Comparison of ENCODE assay signal across 12 cellular contexts in the genomic region with DNA sequence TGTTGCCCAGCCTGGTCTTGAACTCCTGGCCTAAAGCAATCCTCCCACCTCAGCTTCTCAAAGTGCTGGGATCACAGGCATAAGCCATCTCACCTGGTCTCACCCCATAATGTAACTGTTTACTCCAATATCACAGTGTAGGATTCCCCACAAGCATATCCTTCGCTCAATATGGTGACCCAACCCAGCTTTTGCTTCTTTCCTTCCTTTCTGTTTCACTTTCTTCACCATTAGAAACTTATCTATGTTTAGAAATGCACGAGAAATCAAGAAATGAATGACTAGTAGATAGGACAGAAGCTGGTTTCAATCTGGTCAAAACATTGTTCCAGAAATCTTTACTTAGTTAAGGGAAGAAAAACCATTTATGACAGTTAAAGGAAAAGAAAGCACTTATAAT. TPM values are rescaled to one million over a fixed set of nuclear protein-coding genes. Genes with fewer than 3 reads are reported as not detected.
A peak's percentile ranks its signal among the peaks of the same experiment; 100 is the strongest.
DNase-seq lines count a peak whose midpoint lies in the region; ATAC-seq and TF ChIP-seq lines count a peak whose summit lies in the region.
"Had no signal": no experiment of that assay in that cellular context is flagged by ENCODE, and none has a peak within 500 bp of the region (broad histone marks: within the 10 kb centered on the region; RNA-seq: fewer than 3 reads in every experiment).

No MANE protein-coding gene starts in this region.

- CTCF ChIA-PET in CD4-positive, alpha-beta T cell (lab: Charles Lee) = interaction anchor here (0.8 to 1.1 kb wide), 2 partner anchors 19 to 172 kb away, joined by 3 to 4 read pairs; a partner anchor contains a TSS
- CTCF ChIA-PET in mammary epithelial cell (lab: Charles Lee; ENCODE audit: low non-redundant PET) = no interaction called here

- no peaks in the 10 kb centered on the region for H3K36me3 ChIP-seq in adipocyte (ENCODE audit: control insufficient read depth, insufficient read depth, low read length, severe bottlenecking)
- H3K36me3 ChIP-seq in mammary epithelial cell (ENCODE audit: insufficient read depth, low read length) = no peaks in the 10 kb centered on the region

- in situ Hi-C loops in mammary epithelial cell (cut with MboI; ENCODE audit: low sequenced_read_pairs in 2 of 2) = no loop called here

- peaks cover 85% of the 10 kb centered on the region for H3K79me2 ChIP-seq in mammary epithelial cell (ENCODE audit: insufficient read depth, low read length)

- ATAC-seq in CD4-positive, alpha-beta T cell (ENCODE audit: poor library complexity) = peak; percentile 75
- peak; percentile 80 for ATAC-seq in GM19463 (IDR thresholded peaks at IDR 0.05; ENCODE audit: unreplicated experiment)
- ATAC-seq in HG03280 (IDR thresholded peaks at IDR 0.05; ENCODE audit: unreplicated experiment) = peak; percentile 56

- 100% methylated on average over 2 of the region's 2 CpGs for WGBS in mammary epithelial cell (ENCODE audit: low coverage, missing lambda C conversion rate)

- H3K9ac ChIP-seq in adipocyte (ENCODE audit: low read length) = peak overlapping the region; percentile 40
- H3K9ac ChIP-seq in mammary epithelial cell (ENCODE audit: insufficient read depth, low read length) = no peak overlapping the region

- intact Hi-C loops in CD4-positive, alpha-beta T cell (cut with DNase I, micrococcal nuclease) = no loop called here
- intact Hi-C loops in mammary epithelial cell (cut with micrococcal nuclease) = no loop called here

- no peaks in the 10 kb centered on the region for H3K9me3 Mint-ChIP-seq in CD4-positive, alpha-beta T cell

- H3K36me3 Mint-ChIP-seq in CD4-positive, alpha-beta T cell (ENCODE audit: low read depth) = no peaks in the 10 kb centered on the region

- no peaks in the 10 kb centered on the region for H3K27me3 Mint-ChIP-seq in CD4-positive, alpha-beta T cell

- peak overlapping the region; percentile 5 for H3K27ac ChIP-seq in CD4-positive, alpha-beta T cell (ENCODE audit: low read depth, low read length)
- no peak overlapping the region for H3K27ac ChIP-seq in caudate nucleus (ENCODE audit: low read depth, low read length)
- no peak overlapping the region for H3K27ac ChIP-seq in mammary epithelial cell (ENCODE audit: insufficient read depth, low read depth, low read length)

- DNase-seq in CD4-positive, alpha-beta T cell = no peak
- DNase-seq in adipocyte (ENCODE audit: low read depth) = peak; percentile 38
- no peak for DNase-seq in hippocampal formation (lab: John Stamatoyannopoulos, UW)
- DNase-seq in caudate nucleus (lab: John Stamatoyannopoulos, UW) = no peak
- DNase-seq in HCEC 1CT = no peak
- DNase-seq in mammary epithelial cell = no peak
- DNase-seq: activated effector memory CD4-positive, alpha-beta T cell treated with anti-CD3 and anti-CD28 coated beads, Interleukin-2, amount 50 U/mL, for 16 hours; Caco-2; foreskin fibroblast had no signal

- no peak overlapping the region for H2AFZ ChIP-seq in mammary epithelial cell (ENCODE audit: low read depth, low read length)

- H4K20me1 ChIP-seq in mammary epithelial cell (ENCODE audit: insufficient read depth, low read length) = no peaks in the 10 kb centered on the region

- dilution Hi-C loops in mammary epithelial cell (cut with HindIII; ENCODE audit: low sequenced_read_pairs) = no loop called here

- peaks cover 18% of the 10 kb centered on the region for H3K4me1 ChIP-seq in adipocyte (ENCODE audit: control insufficient read depth, insufficient read depth, low read length)
- H3K4me1 ChIP-seq in mammary epithelial cell (ENCODE audit: insufficient read depth, low read length) = peaks cover 13% of the 10 kb centered on the region

- no TSS peak for BruUV-seq in mammary epithelial cell (replicated peaks; lab: Mats Ljungman, UMichigan)

- no peak overlapping the region for H3K4me2 ChIP-seq in mammary epithelial cell (ENCODE audit: insufficient read depth, low read depth, low read length)

- peaks cover 63% of the 10 kb centered on the region for H3K4me1 Mint-ChIP-seq in CD4-positive, alpha-beta T cell (ENCODE audit: low read depth)

- POLR2A ChIA-PET in CD4-positive, alpha-beta T cell (lab: Charles Lee) = interaction anchor here (0.8 to 1.9 kb wide), 5 partner anchors 8 to 355 kb away, joined by 3 to 15 read pairs (median 4); a partner anchor contains a TSS

- H3K4me3 Mint-ChIP-seq in CD4-positive, alpha-beta T cell = peak overlapping the region; percentile 86

- no peaks in the 10 kb centered on the region for H3K27me3 ChIP-seq in CD4-positive, alpha-beta T cell (ENCODE audit: control insufficient read depth, insufficient read depth, low read length)
- H3K27me3 ChIP-seq in adipocyte (replicated peaks; ENCODE audit: control insufficient read depth, insufficient read depth, low read length) (no peaks in the 10 kb centered on the region), mammary epithelial cell (ENCODE audit: insufficient read depth, low read length) (no peaks in the 10 kb centered on the region)

- H3K9me3 ChIP-seq in CD4-positive, alpha-beta T cell (ENCODE audit: control insufficient read depth, low read length) = no peaks in the 10 kb centered on the region
- H3K9me3 ChIP-seq in adipocyte (ENCODE audit: control insufficient read depth, low read length) (no peaks in the 10 kb centered on the region), mammary epithelial cell (replicated peaks; ENCODE audit: insufficient read depth, low read length) (no peaks in the 10 kb centered on the region)
- H3K9me3 ChIP-seq: Caco-2 had no signal

- TF ChIP-seq CTCF in CD4-positive, alpha-beta T cell (IDR thresholded peaks at IDR 0.05) = no peak
- TF ChIP-seq CTCF in mammary epithelial cell (conservative IDR thresholded peaks at IDR 0.05 in 1 of 2, IDR thresholded peaks at IDR 0.05 in 1 of 2; ENCODE audit: extremely low read depth in 1 of 2, insufficient read depth in 1 of 2, low read depth in 1 of 2, low read length in 2 of 2) = no peak

- peak overlapping the region; percentile 42 for H3K4me3 ChIP-seq in adipocyte (ENCODE audit: low read length)
- no peak overlapping the region for H3K4me3 ChIP-seq in mammary epithelial cell (replicated peaks in 1 of 3; ENCODE audit: insufficient read depth in 1 of 3, low read depth in 2 of 3, low read length in 3 of 3)

- H3K27ac Mint-ChIP-seq in CD4-positive, alpha-beta T cell = peak overlapping the region; percentile 93

RNA-seq across cellular contexts. Expression of a gene that starts 18.9 kb away (rescaled TPM):
- total RNA-seq in CD4-positive, alpha-beta T cell = 1 to 10 TPM; 1.8 to 2.8 TPM
- 10 to 100 TPM; 19.0 to 38.4 TPM for total RNA-seq in mammary epithelial cell
- 36.2 TPM for polyA plus RNA-seq in mammary epithelial cell
- 37.1 TPM for polyA minus RNA-seq in mammary epithelial cell
- total RNA-seq: OCI-LY7 had no signal

Comparison
In these comparisons a context has a peak if more than half of its experiments do, and no peak if none do; other contexts are left out.
1. RNA of a gene that starts 18.9 kb away (total RNA-seq): 19.0 to 38.4 TPM in mammary epithelial cell; 1.8 to 2.8 TPM in CD4-positive, alpha-beta T cell; every median in the first group is over 4 times any median in the second.
2. Peak in every context shown above with its lines, with median percentiles within 50 percentile points of each other: ATAC-seq.